11 cellular contexts compared by ENCODE assay signal in the genomic region with DNA sequence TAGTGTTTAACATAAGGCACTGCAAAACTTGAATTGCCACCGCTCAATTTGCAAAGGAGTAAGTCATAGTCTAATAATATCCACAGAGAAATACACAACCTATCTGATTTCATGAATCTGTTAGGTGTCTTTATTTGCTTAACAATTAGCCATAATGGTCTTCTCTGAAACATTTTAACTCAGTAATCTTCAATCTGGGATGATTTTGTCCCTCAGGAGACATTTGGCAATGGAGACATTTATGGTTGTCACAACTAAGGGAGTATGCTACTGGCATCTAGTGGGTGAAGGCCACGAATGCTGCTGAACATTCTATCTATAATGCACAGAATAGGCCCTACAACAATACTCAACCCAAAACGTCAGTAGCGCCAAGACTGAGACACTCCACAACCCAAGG. TPM values are rescaled to one million over a fixed set of nuclear protein-coding genes. Genes with fewer than 3 reads are reported as not detected.
DNase-seq lines count a peak whose midpoint lies in the region; ATAC-seq, FAIRE-seq and TF ChIP-seq lines count a peak whose summit lies in the region.
"Had no signal": no experiment of that assay in that cellular context is flagged by ENCODE, and none has a peak within 500 bp of the region (broad histone marks: within the 10 kb centered on the region; RNA-seq: fewer than 3 reads in every experiment).

No MANE protein-coding gene starts in this region.

- H4K20me1 ChIP-seq in Karpas-422 (ENCODE audit: insufficient read depth, low read depth, low read length), result peaks cover 12% of the 10 kb centered on the region; the same call in 1 of the 2 replicates

- peaks cover 13% of the 10 kb centered on the region; the same call in 1 of the 2 replicates for H3K36me3 ChIP-seq in Karpas-422 (ENCODE audit: insufficient read depth, low read length)

- H3K4me3 ChIP-seq in Karpas-422 (ENCODE audit: low read length), result no peak overlapping the region; the same call in 1 of the 2 replicates
- H3K4me3 ChIP-seq: smooth muscle cell had no signal

- H2AFZ ChIP-seq in Karpas-422 (ENCODE audit: low read length), result no peak overlapping the region

- H3K9ac ChIP-seq in Karpas-422 (ENCODE audit: low read length), result peak overlapping the region; percentile 21; the same call in 1 of the 2 replicates

- FAIRE-seq in D721Med (lab: Jason Lieb, UNC), result no peak
- FAIRE-seq: HTR-8/SVneo had no signal

- no peaks in the 10 kb centered on the region for H3K9me3 ChIP-seq in Karpas-422 (ENCODE audit: low read length)

- peaks cover 66% of the 10 kb centered on the region for H3K4me1 ChIP-seq in Karpas-422 (ENCODE audit: low read length)

- TF ChIP-seq CTCF in D721Med (IDR thresholded peaks at IDR 0.05; ENCODE audit: insufficient read depth, missing control alignments), result peak; percentile 24

- DNase-seq in D721Med (ENCODE audit: insufficient read length, low spot score) (no peak), Karpas-422 (peak; percentile 64), astrocyte of the hippocampus (ENCODE audit: low read depth, low spot score) (peak; percentile 20), midbrain (lab: John Stamatoyannopoulos, UW) (peak; percentile 32), RPMI8226 (no peak), UCSD-AML1 (lab: John Stamatoyannopoulos, UW; ENCODE audit: unreplicated experiment) (no peak)
- no peak for DNase-seq in activated naive CD4-positive, alpha-beta T cell treated with anti-CD3 and anti-CD28 coated beads, Interleukin-2, amount 50 U/mL, for 16 hours

- H3K27ac ChIP-seq in Karpas-422 (ENCODE audit: low read length), result peak overlapping the region; percentile 22; the same call in 1 of the 2 replicates

- no peak for ATAC-seq in GM18858 (IDR thresholded peaks at IDR 0.05; ENCODE audit: unreplicated experiment)
- ATAC-seq: Panc1 had no signal

- H3K79me2 ChIP-seq in Karpas-422 (ENCODE audit: low read length), result peaks cover 92% of the 10 kb centered on the region

- no peaks in the 10 kb centered on the region for H3K27me3 ChIP-seq in Karpas-422 (ENCODE audit: low read length)

- H3K4me2 ChIP-seq in Karpas-422 (ENCODE audit: low read depth, low read length, poor library complexity, severe bottlenecking), result peak overlapping the region; percentile 40
- H3K4me2 ChIP-seq: smooth muscle cell had no signal

- H3K9me2 ChIP-seq in Karpas-422 (replicated peaks; ENCODE audit: insufficient read depth, low read length), result no peaks in the 10 kb centered on the region

RNA-seq across cellular contexts. Expression of a gene that starts 4.3 kb away (rescaled TPM):
- 45.2 and 60.8 TPM in 2 replicates for total RNA-seq in Karpas-422 (2014; rRNA removed; shearing (Covaris generic); ENCODE audit: low replicate concordance)

Comparison
In these comparisons a context has a peak if more than half of its experiments do, and no peak if none do; other contexts are left out.
1. DNase-seq: peak in Karpas-422 (single experiment), astrocyte of the hippocampus (single experiment) and midbrain (single experiment); none in D721Med (single experiment), RPMI8226 (single experiment), UCSD-AML1 (single experiment) and activated naive CD4-positive, alpha-beta T cell treated with anti-CD3 and anti-CD28 coated beads, Interleukin-2, amount 50 U/mL, for 16 hours (single experiment).